In the genomic region with DNA sequence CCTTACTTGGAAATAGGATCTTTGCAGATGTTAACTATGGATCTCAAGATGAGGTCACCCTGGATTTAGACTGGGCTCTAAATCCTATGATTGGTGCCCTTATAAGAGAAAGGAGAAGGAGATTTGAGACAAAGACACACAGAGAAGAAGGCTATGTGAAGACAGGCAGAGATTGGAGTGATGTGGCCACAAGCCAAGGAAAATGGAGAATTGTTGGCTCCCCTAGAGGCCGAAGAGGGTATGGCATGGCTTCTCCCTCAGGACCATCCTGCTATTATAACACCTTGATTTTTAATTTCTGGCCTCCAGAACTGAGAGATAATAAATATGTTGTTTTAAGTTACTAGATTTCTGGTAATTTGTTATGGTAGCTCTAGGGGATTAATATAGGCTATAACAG, we compare ENCODE assay signal across 8 cellular contexts. TPM values are rescaled to one million over a fixed set of nuclear protein-coding genes. Genes with fewer than 3 reads are reported as not detected.
A peak's percentile ranks its signal among the peaks of the same experiment; 100 is the strongest.
DNase-seq lines count a peak whose midpoint lies in the region; ATAC-seq and TF ChIP-seq lines count a peak whose summit lies in the region.

No MANE protein-coding gene starts in this region.

- peak; percentile 88 for TF ChIP-seq CTCF in DOHH2 (IDR thresholded peaks at IDR 0.05; ENCODE audit: low read depth, low read length, poor library complexity, severe bottlenecking)
- peak; percentile 76 for TF ChIP-seq CTCF in PC-3 (conservative IDR thresholded peaks at IDR 0.05; ENCODE audit: low read depth, low read length)
- peak; percentile 50 for TF ChIP-seq CTCF in foreskin fibroblast (IDR thresholded peaks at IDR 0.05; ENCODE audit: low read depth, low read length)
- TF ChIP-seq CTCF in body of pancreas (IDR thresholded peaks at IDR 0.05) = peak in 2 of 7 experiments; percentile 22 to 31

- peak; percentile 40 for DNase-seq in A172 (ENCODE audit: low spot score)
- peak; percentile 41 for DNase-seq in PC-3
- DNase-seq in foreskin fibroblast = peak in 1 of 2 donors; percentile 21
- no peak for DNase-seq in NCI-H748 (lab: John Stamatoyannopoulos, UW; ENCODE audit: unreplicated experiment)
- no peak for DNase-seq in pons (ENCODE audit: low spot score)
- no peak for DNase-seq in hippocampal formation (lab: John Stamatoyannopoulos, UW)
- no peak for DNase-seq in body of pancreas

- H3K4me2 ChIP-seq in DOHH2 (ENCODE audit: low read length) (no peak overlapping the region), PC-3 (ENCODE audit: low read length) (no peak overlapping the region)

- H3K4me1 ChIP-seq in DOHH2 (ENCODE audit: control insufficient read depth, low read length) (no peaks in the 10 kb centered on the region), PC-3 (ENCODE audit: insufficient read depth, low read length) (no peaks in the 10 kb centered on the region), body of pancreas (no peaks in the 10 kb centered on the region)

- H3K79me2 ChIP-seq in DOHH2 (ENCODE audit: control insufficient read depth, low read length) = no peaks in the 10 kb centered on the region
- H3K79me2 ChIP-seq in PC-3 (ENCODE audit: low read length) = no peaks in the 10 kb centered on the region

- H3K9me2 ChIP-seq in DOHH2 (replicated peaks; ENCODE audit: control insufficient read depth, low read length) (no peaks in the 10 kb centered on the region), PC-3 (replicated peaks; ENCODE audit: low read length) (no peaks in the 10 kb centered on the region)

- no peak overlapping the region for H2AFZ ChIP-seq in PC-3 (ENCODE audit: low read length)

- no peak overlapping the region for H3K4me3 ChIP-seq in DOHH2 (ENCODE audit: low read length)
- H3K4me3 ChIP-seq in PC-3 (ENCODE audit: low read length) = no peak overlapping the region
- no peak overlapping the region for H3K4me3 ChIP-seq in foreskin fibroblast (ENCODE audit: low read depth in 1 of 2, low read length in 2 of 2)
- H3K4me3 ChIP-seq in body of pancreas = no peak overlapping the region

- 48 to 77% methylated on average over 1 of the region's 1 CpG for WGBS in body of pancreas, 2 donors

- TF ChIP-seq POLR2A in body of pancreas (IDR thresholded peaks at IDR 0.05) = no peak

- H3K27ac ChIP-seq in DOHH2 (ENCODE audit: low read depth, low read length) = no peak overlapping the region
- no peak overlapping the region for H3K27ac ChIP-seq in PC-3 (ENCODE audit: low read length)
- no peak overlapping the region for H3K27ac ChIP-seq in body of pancreas

- no peak overlapping the region for H3K9ac ChIP-seq in PC-3 (ENCODE audit: low read length)

- H3K36me3 ChIP-seq in DOHH2 (ENCODE audit: control insufficient read depth, low read length) = no peaks in the 10 kb centered on the region
- H3K36me3 ChIP-seq in PC-3 (ENCODE audit: low read depth, low read length) = no peaks in the 10 kb centered on the region
- H3K36me3 ChIP-seq in body of pancreas (replicated peaks in 1 of 2; ENCODE audit: insufficient read depth in 1 of 2, low read depth in 2 of 2) = no peaks in the 10 kb centered on the region

- POLR2A ChIA-PET in PC-3 (lab: Charles Lee; ENCODE audit: unreplicated experiment) = no interaction called here

- H3F3A ChIP-seq in DOHH2 (ENCODE audit: control insufficient read depth, insufficient read depth) = no peaks in the 10 kb centered on the region
- H3F3A ChIP-seq in PC-3 (ENCODE audit: low read length, unreplicated experiment) = no peaks in the 10 kb centered on the region

- H4K20me1 ChIP-seq in DOHH2 (ENCODE audit: control insufficient read depth, insufficient read depth, low read depth, low read length) = no peaks in the 10 kb centered on the region
- no peaks in the 10 kb centered on the region for H4K20me1 ChIP-seq in PC-3 (ENCODE audit: low read length)

- BruUV-seq in PC-3 (replicated peaks; lab: Mats Ljungman, UMichigan) = no TSS peak

- intact Hi-C loops in PC-3 (cut with micrococcal nuclease) (no loop called here), body of pancreas (cut with DNase I) (no loop called here)

- ATAC-seq in PC-3 (no peak), body of pancreas (no peak)

- H3K9me3 ChIP-seq in DOHH2 (ENCODE audit: control insufficient read depth, insufficient read depth, low read length) (peaks cover 4% of the 10 kb centered on the region; the same call in 1 of the 2 replicates), PC-3 (ENCODE audit: low read length) (no peaks in the 10 kb centered on the region), body of pancreas (no peaks in the 10 kb centered on the region)

- CTCF ChIA-PET in PC-3 (lab: Charles Lee) = no interaction called here

- H3K27me3 ChIP-seq in DOHH2 (ENCODE audit: control insufficient read depth, low read length) (peaks cover 30% of the 10 kb centered on the region), PC-3 (ENCODE audit: low read length) (peaks cover 10% of the 10 kb centered on the region), body of pancreas (peaks cover 0 to 7% of the 10 kb centered on the region in 2 donors)

RNA-seq across cellular contexts. Expression of a gene that starts 7.6 kb away (rescaled TPM):
- 159 and 186 TPM in 2 replicates for total RNA-seq in A172 (2014; rRNA removed; shearing (Covaris generic))
- total RNA-seq in PC-3 (2014; rRNA removed) (0.87 and 1.7 TPM in 2 replicates), body of pancreas (10 to 100 TPM; 34.6 to 59.7 TPM)

Comparison
In these comparisons a context has a peak if more than half of its experiments do, and no peak if none do; other contexts are left out.
1. DNase-seq: peak in A172 (single experiment) and PC-3 (single experiment); none in NCI-H748 (single experiment), pons (single experiment), hippocampal formation (0 of 2) and body of pancreas (0 of 4).
2. RNA of a gene that starts 7.6 kb away (total RNA-seq): 159 to 186 TPM in A172 and 34.6 to 59.7 TPM in body of pancreas; 0.87 to 1.7 TPM in PC-3; every median in the first group is over 10 times any median in the second.